ENCODE assay signal across 14 cellular contexts in the genomic region with DNA sequence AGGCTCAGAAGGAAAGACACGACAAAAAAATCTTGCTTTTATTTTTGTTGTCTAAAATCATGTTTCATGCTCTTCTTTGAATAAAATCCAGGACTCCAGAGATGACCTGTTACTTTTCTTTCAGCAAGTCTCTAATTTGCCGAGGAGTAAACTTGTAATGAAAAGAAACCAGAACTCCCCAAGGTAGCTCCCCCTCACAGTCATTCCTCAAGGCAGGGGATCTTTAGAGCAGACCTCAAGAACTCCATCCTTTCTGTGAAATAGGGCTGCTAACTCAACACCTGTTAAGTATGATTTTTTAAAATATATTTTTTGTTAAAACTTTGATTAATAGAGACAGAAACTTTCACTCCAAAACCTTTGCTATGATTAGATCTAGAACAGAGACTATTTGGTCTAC.
DNase-seq lines count a peak whose midpoint lies in the region; ATAC-seq, FAIRE-seq and TF ChIP-seq lines count a peak whose summit lies in the region.
"Had no signal": no experiment of that assay in that cellular context is flagged by ENCODE, and none has a peak within 500 bp of the region (broad histone marks: within the 10 kb centered on the region; RNA-seq: fewer than 3 reads in every experiment).

No MANE protein-coding gene starts in this region.

- no peak for DNase-seq in endothelial cell of umbilical vein (ENCODE audit: low read depth, low spot score)
- no peak for DNase-seq in smooth muscle cell (lab: John Stamatoyannopoulos, UW; ENCODE audit: unreplicated experiment)
- no peak for DNase-seq in NCI-H1048 (lab: John Stamatoyannopoulos, UW)
- DNase-seq in stimulated activated CD8-positive, alpha-beta memory T cell treated with anti-CD3 and anti-CD28 coated beads, Interleukin-4, amount 100 ng/mL, for 48 hours, result no peak
- no peak for DNase-seq in activated CD4-positive, alpha-beta T cell treated with anti-CD3 and anti-CD28 coated beads, Interleukin-2, amount 10 ng/mL, durations not matched to agents 24 days and 14 days
- no peak for DNase-seq in mucosa of descending colon
- DNase-seq: activated naive CD4-positive, alpha-beta T cell; effector memory CD8-positive, alpha-beta T cell; NCI-H1436 treated with DMSO at 0.1 percent for 48 hours had no signal

- ATAC-seq in GM18868 (IDR thresholded peaks at IDR 0.05; ENCODE audit: unreplicated experiment), result peak; percentile 45
- ATAC-seq in HG03095 (IDR thresholded peaks at IDR 0.05; ENCODE audit: unreplicated experiment), result peak; percentile 44
- no peak for ATAC-seq in mucosa of descending colon
- ATAC-seq: effector memory CD8-positive, alpha-beta T cell had no signal

- POLR2A ChIA-PET in endothelial cell of umbilical vein (lab: Charles Lee), result interaction anchor here (0.8 to 1.7 kb wide), 6 partner anchors 88 to 310 kb away, joined by 3 to 6 read pairs (median 4); a partner anchor contains a TSS

- H3K9me3 ChIP-seq in endothelial cell of umbilical vein (replicated peaks; ENCODE audit: control insufficient read depth, insufficient read depth, low read length) (no peaks in the 10 kb centered on the region), smooth muscle cell (replicated peaks; ENCODE audit: low read depth) (no peaks in the 10 kb centered on the region), mucosa of descending colon (no peaks in the 10 kb centered on the region)
- H3K9me3 ChIP-seq: BE2C had no signal

- H3K4me3 ChIP-seq in endothelial cell of umbilical vein (replicated peaks in 1 of 3; ENCODE audit: insufficient read depth in 1 of 3, low read depth in 1 of 3, low read length in 3 of 3), result no peak overlapping the region
- H3K4me3 ChIP-seq in smooth muscle cell, result no peak overlapping the region
- H3K4me3 ChIP-seq in mucosa of descending colon, result no peak overlapping the region

- BruUV-seq in endothelial cell of umbilical vein (replicated peaks; lab: Mats Ljungman, UMichigan), result no TSS peak

- peak overlapping the region; percentile 1 for H3K9ac ChIP-seq in endothelial cell of umbilical vein (replicated peaks; ENCODE audit: extremely low read depth, insufficient read depth, low read length)
- H3K9ac ChIP-seq in smooth muscle cell (ENCODE audit: low read depth), result no peak overlapping the region

- H4K20me1 ChIP-seq in endothelial cell of umbilical vein (replicated peaks; ENCODE audit: control insufficient read depth, extremely low read depth, insufficient read depth, low read length), result no peaks in the 10 kb centered on the region
- no peaks in the 10 kb centered on the region for H4K20me1 ChIP-seq in smooth muscle cell (ENCODE audit: low read depth)

- peaks cover 6% of the 10 kb centered on the region for H3K4me1 ChIP-seq in endothelial cell of umbilical vein (ENCODE audit: control insufficient read depth, extremely low read depth, insufficient read depth, low read length)
- H3K4me1 ChIP-seq in smooth muscle cell (ENCODE audit: low read depth), result peaks cover 7% of the 10 kb centered on the region
- H3K4me1 ChIP-seq in mucosa of descending colon (ENCODE audit: low read depth), result no peaks in the 10 kb centered on the region
- H3K4me1 ChIP-seq: BE2C had no signal

- H3K27ac ChIP-seq in endothelial cell of umbilical vein (ENCODE audit: insufficient read depth, low read depth, low read length) (peak overlapping the region; percentile 15), smooth muscle cell (ENCODE audit: low read depth) (peak overlapping the region; percentile 61)
- H3K27ac ChIP-seq: foreskin keratinocyte had no signal

- H2AFZ ChIP-seq in endothelial cell of umbilical vein (ENCODE audit: low read depth, low read length) (no peak overlapping the region), smooth muscle cell (ENCODE audit: low read depth) (peak overlapping the region; percentile 62)

- CTCF ChIA-PET in endothelial cell of umbilical vein (lab: Charles Lee), result interaction anchor here (0.6 to 22.3 kb wide), 86 partner anchors 8 to 1027 kb away, joined by 3 to 1439 read pairs (median 6); a partner anchor contains a TSS

- intact Hi-C loops in endothelial cell of umbilical vein (cut with micrococcal nuclease) (loop anchor here (5.0 kb wide), 2 partner anchors 463 to 488 kb away; no protein-coding TSS in a partner anchor), mucosa of descending colon (cut with DNase I, micrococcal nuclease) (loop anchor here (5.0 kb wide), 1 partner anchor 273 kb away; no protein-coding TSS in a partner anchor)
- intact Hi-C loops in activated CD4-positive, alpha-beta T cell treated with anti-CD3 and anti-CD28 coated beads, Interleukin-2, amount 10 ng/mL, durations not matched to agents 24 days and 14 days (cut with micrococcal nuclease), result loop anchor here (10.0 kb wide), 1 partner anchor 271 kb away; no protein-coding TSS in a partner anchor

- TF ChIP-seq CTCF in endothelial cell of umbilical vein (IDR thresholded peaks at IDR 0.05; ENCODE audit: extremely low read depth in 1 of 2, insufficient read depth in 1 of 2, low read depth in 1 of 2, low read length in 2 of 2), result no peak
- TF ChIP-seq CTCF in smooth muscle cell (IDR thresholded peaks at IDR 0.05; ENCODE audit: borderline replicate concordance, insufficient read depth, poor library complexity, severe bottlenecking), result no peak
- no peak for TF ChIP-seq CTCF in mucosa of descending colon (IDR thresholded peaks at IDR 0.05)

- no peak overlapping the region for H3K4me3 Mint-ChIP-seq in activated CD4-positive, alpha-beta T cell treated with anti-CD3 and anti-CD28 coated beads, Interleukin-2, amount 10 ng/mL, durations not matched to agents 24 days and 14 days
- H3K4me3 Mint-ChIP-seq: effector memory CD8-positive, alpha-beta T cell; stimulated activated naive CD8-positive, alpha-beta T cell treated with anti-CD3 and anti-CD28 coated beads, Interleukin-15, Interleukin-2, amounts not matched to agents 100 ng/mL and 50 ng/mL, for 24 hours had no signal

- no peaks in the 10 kb centered on the region for H3K4me1 Mint-ChIP-seq in activated CD4-positive, alpha-beta T cell treated with anti-CD3 and anti-CD28 coated beads, Interleukin-2, amount 10 ng/mL, durations not matched to agents 24 days and 14 days

- FAIRE-seq in endothelial cell of umbilical vein (lab: Jason Lieb, UNC), result no peak

- H3F3A ChIP-seq in smooth muscle cell (ENCODE audit: low read depth), result peaks cover 4% of the 10 kb centered on the region

- H3K79me2 ChIP-seq in endothelial cell of umbilical vein (ENCODE audit: control insufficient read depth, insufficient read depth, low read length) (no peaks in the 10 kb centered on the region), smooth muscle cell (ENCODE audit: low read depth) (no peaks in the 10 kb centered on the region)

- no peaks in the 10 kb centered on the region for H3K9me3 Mint-ChIP-seq in activated CD4-positive, alpha-beta T cell treated with anti-CD3 and anti-CD28 coated beads, Interleukin-2, amount 10 ng/mL, durations not matched to agents 24 days and 14 days
- H3K9me3 Mint-ChIP-seq: effector memory CD8-positive, alpha-beta T cell; stimulated activated naive CD8-positive, alpha-beta T cell treated with anti-CD3 and anti-CD28 coated beads, Interleukin-15, Interleukin-2, amounts not matched to agents 100 ng/mL and 50 ng/mL, for 24 hours had no signal

- H3K36me3 ChIP-seq in endothelial cell of umbilical vein (ENCODE audit: control insufficient read depth in 2 of 2, extremely low read depth in 1 of 2, insufficient read depth in 2 of 2, low read length in 2 of 2) (no peaks in the 10 kb centered on the region), smooth muscle cell (ENCODE audit: low read depth) (no peaks in the 10 kb centered on the region), mucosa of descending colon (ENCODE audit: low read depth) (no peaks in the 10 kb centered on the region)
- H3K36me3 ChIP-seq: BE2C had no signal

- H3K27ac Mint-ChIP-seq in activated CD4-positive, alpha-beta T cell treated with anti-CD3 and anti-CD28 coated beads, Interleukin-2, amount 10 ng/mL, durations not matched to agents 24 days and 14 days, result no peak overlapping the region
- H3K27ac Mint-ChIP-seq: effector memory CD8-positive, alpha-beta T cell; stimulated activated naive CD8-positive, alpha-beta T cell treated with anti-CD3 and anti-CD28 coated beads, Interleukin-15, Interleukin-2, amounts not matched to agents 100 ng/mL and 50 ng/mL, for 24 hours had no signal

- no peaks in the 10 kb centered on the region for H3K36me3 Mint-ChIP-seq in activated CD4-positive, alpha-beta T cell treated with anti-CD3 and anti-CD28 coated beads, Interleukin-2, amount 10 ng/mL, durations not matched to agents 24 days and 14 days (ENCODE audit: low read depth)

- peaks cover 17% of the 10 kb centered on the region for H3K27me3 Mint-ChIP-seq in activated CD4-positive, alpha-beta T cell treated with anti-CD3 and anti-CD28 coated beads, Interleukin-2, amount 10 ng/mL, durations not matched to agents 24 days and 14 days

- H3K4me2 ChIP-seq in endothelial cell of umbilical vein (ENCODE audit: insufficient read depth, low read length), result no peak overlapping the region
- peak overlapping the region; percentile 4 for H3K4me2 ChIP-seq in smooth muscle cell

- WGBS in smooth muscle cell (ENCODE audit: low lambda C conversion rate), result 56% methylated on average over 2 of the region's 2 CpGs

- no peaks in the 10 kb centered on the region for H3K9me1 ChIP-seq in endothelial cell of umbilical vein (replicated peaks; ENCODE audit: control insufficient read depth, extremely low read depth, insufficient read depth, low read length)

- no peak for TF ChIP-seq POLR2A in endothelial cell of umbilical vein (IDR thresholded peaks at IDR 0.05; ENCODE audit: low read depth, low read length)

- H3K27me3 ChIP-seq in endothelial cell of umbilical vein (ENCODE audit: control insufficient read depth in 2 of 2, insufficient read depth in 2 of 2, low read length in 2 of 2) (peaks cover 0 to 4% of the 10 kb centered on the region in 2 experiments), smooth muscle cell (ENCODE audit: low read depth) (no peaks in the 10 kb centered on the region)
- H3K27me3 ChIP-seq: BE2C, foreskin keratinocyte had no signal

- dilution Hi-C loops in endothelial cell of umbilical vein (cut with MboI; ENCODE audit: extremely low pct_ligation_motif_present, low sequenced_read_pairs), result no loop called here

TF ChIP-seq in endothelial cell of umbilical vein, 7 proteins besides CTCF, POLR2A, EP300 and RAD21 (continues in another document):
- TF ChIP-seq MYC (IDR thresholded peaks at IDR 0.05; ENCODE audit: low read depth, low read length), result no peak
- TF ChIP-seq FOS (IDR thresholded peaks at IDR 0.05; ENCODE audit: borderline replicate concordance, insufficient read depth, low read length), result no peak
- no peak for TF ChIP-seq POLR2AphosphoS5 (IDR thresholded peaks at IDR 0.05; ENCODE audit: insufficient read depth, low read depth, low read length)
- TF ChIP-seq JUN (IDR thresholded peaks at IDR 0.05; ENCODE audit: borderline replicate concordance, insufficient read depth, insufficient read length, low read depth), result no peak
- TF ChIP-seq, protein P1, sequence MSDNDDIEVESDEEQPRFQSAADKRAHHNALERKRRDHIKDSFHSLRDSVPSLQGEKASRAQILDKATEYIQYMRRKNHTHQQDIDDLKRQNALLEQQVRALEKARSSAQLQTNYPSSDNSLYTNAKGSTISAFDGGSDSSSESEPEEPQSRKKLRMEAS (IDR thresholded peaks at IDR 0.05; ENCODE audit: insufficient read depth, insufficient read length), result no peak
- TF ChIP-seq GATA2 (IDR thresholded peaks at IDR 0.05; ENCODE audit: insufficient read depth, insufficient read length, low read depth, low read length), result no peak
